20 cellular contexts compared by ENCODE assay signal in genomic region chr18:62942578-62942977, GRCh38.
"Had no signal": no experiment of that assay in that cellular context is flagged by ENCODE, and none has a peak within 500 bp of the region (broad histone marks: within the 10 kb centered on the region; RNA-seq: fewer than 3 reads in every experiment).

No MANE protein-coding gene starts in this region.

- H3K4me3 ChIP-seq: skin epidermis had no signal

- FAIRE-seq: astrocyte, colon, endometrium had no signal

- ATAC-seq: left ventricle myocardium superior, natural killer cell had no signal

- DNase-seq: activated CD4-positive, alpha-beta T cell treated with anti-CD3 and anti-CD28 coated beads, Interleukin-2, amount 50 U/mL, for 48 hours; activated CD4-positive, CD25-positive, alpha-beta regulatory T cell treated with anti-CD3 and anti-CD28 coated beads, Interleukin-2, amount 50 U/mL, for 72 hours; activated naive CD4-positive, alpha-beta T cell treated with anti-CD3 and anti-CD28 coated beads, Interleukin-2, amount 10 ng/mL, durations not matched to agents 7 days and 5 days; activated T-cell treated with anti-CD3 and anti-CD28 coated beads, Interleukin-2, amount 50 U/mL, for 1 hour; foreskin fibroblast; glutamatergic neuron; hypothalamus; left ventricle myocardium superior; mesenchymal stem cell; natural killer cell; retina; stimulated activated CD4-positive, alpha-beta T cell treated with anti-CD3 and anti-CD28 coated beads, Interleukin-15, amount 100 ng/mL, for 24 hours; stimulated activated CD4-positive, alpha-beta T cell treated with anti-CD3 and anti-CD28 coated beads, Interleukin-4, amount 100 ng/mL, for 24 hours; stimulated activated naive CD4-positive, alpha-beta T cell treated with Interleukin-2 at 50 U/mL for 16 hours; T-helper 1 cell; T1000 had no signal
